Comparison of ENCODE assay signal across 2 cellular contexts in the genomic region with DNA sequence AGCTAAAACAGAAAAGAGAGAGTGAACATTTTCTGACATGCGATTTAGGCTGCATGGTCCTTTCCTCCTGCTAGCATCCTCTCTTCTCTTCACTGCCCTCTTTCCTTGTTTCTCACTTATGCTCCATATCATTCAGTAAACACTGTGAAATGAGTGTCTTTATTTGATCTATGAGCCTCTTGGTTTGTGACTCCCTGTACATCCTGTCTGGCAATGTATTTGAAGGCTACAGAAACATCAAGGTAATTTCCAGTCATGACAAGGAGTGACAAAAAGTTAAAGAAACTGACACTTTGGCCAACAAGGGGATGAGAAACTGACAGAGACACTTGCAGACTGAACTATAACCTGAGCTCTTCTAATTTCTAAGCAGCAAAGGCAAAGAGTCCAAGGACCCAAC.
A peak's percentile ranks its signal among the peaks of the same experiment; 100 is the strongest.
TF ChIP-seq lines count a peak whose summit lies in the region.

No MANE protein-coding gene starts in this region.

TF ChIP-seq in GM12878, 131 proteins besides CTCF, POLR2A, EP300 and RAD21:
- no peak for TF ChIP-seq EZH2 (IDR thresholded peaks at IDR 0.05; ENCODE audit: borderline replicate concordance, control insufficient read depth, low read depth, low read length)
- TF ChIP-seq, protein P1, sequence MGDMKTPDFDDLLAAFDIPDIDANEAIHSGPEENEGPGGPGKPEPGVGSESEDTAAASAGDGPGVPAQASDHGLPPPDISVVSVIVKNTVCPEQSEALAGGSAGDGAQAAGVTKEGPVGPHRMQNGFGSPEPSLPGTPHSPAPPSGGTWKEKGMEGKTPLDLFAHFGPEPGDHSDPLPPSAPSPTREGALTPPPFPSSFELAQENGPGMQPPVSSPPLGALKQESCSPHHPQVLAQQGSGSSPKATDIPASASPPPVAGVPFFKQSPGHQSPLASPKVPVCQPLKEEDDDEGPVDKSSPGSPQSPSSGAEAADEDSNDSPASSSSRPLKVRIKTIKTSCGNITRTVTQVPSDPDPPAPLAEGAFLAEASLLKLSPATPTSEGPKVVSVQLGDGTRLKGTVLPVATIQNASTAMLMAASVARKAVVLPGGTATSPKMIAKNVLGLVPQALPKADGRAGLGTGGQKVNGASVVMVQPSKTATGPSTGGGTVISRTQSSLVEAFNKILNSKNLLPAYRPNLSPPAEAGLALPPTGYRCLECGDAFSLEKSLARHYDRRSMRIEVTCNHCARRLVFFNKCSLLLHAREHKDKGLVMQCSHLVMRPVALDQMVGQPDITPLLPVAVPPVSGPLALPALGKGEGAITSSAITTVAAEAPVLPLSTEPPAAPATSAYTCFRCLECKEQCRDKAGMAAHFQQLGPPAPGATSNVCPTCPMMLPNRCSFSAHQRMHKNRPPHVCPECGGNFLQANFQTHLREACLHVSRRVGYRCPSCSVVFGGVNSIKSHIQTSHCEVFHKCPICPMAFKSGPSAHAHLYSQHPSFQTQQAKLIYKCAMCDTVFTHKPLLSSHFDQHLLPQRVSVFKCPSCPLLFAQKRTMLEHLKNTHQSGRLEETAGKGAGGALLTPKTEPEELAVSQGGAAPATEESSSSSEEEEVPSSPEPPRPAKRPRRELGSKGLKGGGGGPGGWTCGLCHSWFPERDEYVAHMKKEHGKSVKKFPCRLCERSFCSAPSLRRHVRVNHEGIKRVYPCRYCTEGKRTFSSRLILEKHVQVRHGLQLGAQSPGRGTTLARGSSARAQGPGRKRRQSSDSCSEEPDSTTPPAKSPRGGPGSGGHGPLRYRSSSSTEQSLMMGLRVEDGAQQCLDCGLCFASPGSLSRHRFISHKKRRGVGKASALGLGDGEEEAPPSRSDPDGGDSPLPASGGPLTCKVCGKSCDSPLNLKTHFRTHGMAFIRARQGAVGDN (IDR thresholded peaks at IDR 0.05): 0 out of 2 replicates have a peak, but pooled peaks have one; percentile 16
- TF ChIP-seq IKZF2 (IDR thresholded peaks at IDR 0.05): peak in 1 of 2 experiments; percentile 10; a peak in 1 of 4 replicates
- no peak for TF ChIP-seq ESRRA (IDR thresholded peaks at IDR 0.05; ENCODE audit: low read length)
- TF ChIP-seq DPF2 (IDR thresholded peaks at IDR 0.05): no peak
- no peak for TF ChIP-seq EED (IDR thresholded peaks at IDR 0.05; ENCODE audit: low read depth)

TF ChIP-seq in HEK293T, 16 proteins besides CTCF, POLR2A, EP300 and RAD21:
- TF ChIP-seq L3MBTL2 (conservative IDR thresholded peaks at IDR 0.05) (no peak), ZNF384 (IDR thresholded peaks at IDR 0.05) (no peak), FOXM1 (IDR thresholded peaks at IDR 0.05; ENCODE audit: borderline replicate concordance) (no peak), SUZ12 (IDR thresholded peaks at IDR 0.05) (no peak), CTBP1 (IDR thresholded peaks at IDR 0.05; ENCODE audit: borderline replicate concordance) (no peak)
